9 cellular contexts compared by ENCODE assay signal in the genomic region with DNA sequence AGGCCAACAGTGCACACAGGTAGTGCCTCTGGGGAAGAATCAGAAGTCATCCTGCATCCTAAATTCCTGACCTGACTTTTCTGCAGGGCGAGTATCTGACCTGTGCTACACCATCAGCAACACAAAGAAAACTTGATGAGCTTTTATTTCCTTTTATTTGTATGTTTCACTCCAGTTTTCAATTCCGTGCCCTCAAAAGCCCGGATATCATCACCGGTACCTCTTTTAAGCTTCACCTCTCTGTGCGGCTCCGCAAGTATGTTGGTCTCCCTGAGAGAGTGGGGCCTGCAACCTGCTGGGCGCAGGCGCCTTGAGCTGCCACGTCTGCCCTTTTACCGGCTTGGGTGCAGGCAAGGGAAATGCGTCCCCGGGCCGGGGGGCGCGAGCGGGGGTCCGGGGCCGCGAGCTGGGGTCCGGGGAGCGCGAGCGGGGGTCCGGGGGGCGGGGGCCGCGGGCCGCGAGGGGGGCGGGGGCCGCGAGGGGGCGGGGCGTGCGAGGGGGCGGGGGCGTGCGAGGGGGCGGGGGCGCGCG. TPM values are rescaled to one million over a fixed set of nuclear protein-coding genes. Genes with fewer than 3 reads are reported as not detected.
DNase-seq lines count a peak whose midpoint lies in the region; ATAC-seq and TF ChIP-seq lines count a peak whose summit lies in the region.
"Had no signal": no experiment of that assay in that cellular context is flagged by ENCODE, and none has a peak within 500 bp of the region (broad histone marks: within the 10 kb centered on the region; RNA-seq: fewer than 3 reads in every experiment).

No MANE protein-coding gene starts in this region.

- CTCF ChIA-PET in mammary epithelial cell (lab: Charles Lee; ENCODE audit: low non-redundant PET): interaction anchor here (0.6 kb wide), 1 partner anchor 22 kb away, joined by 3 read pairs; no protein-coding TSS in a partner anchor

- dilution Hi-C loops in mammary epithelial cell (cut with HindIII; ENCODE audit: low sequenced_read_pairs): no loop called here

- no peak overlapping the region for H3K9ac ChIP-seq in SK-N-MC (ENCODE audit: insufficient read length)
- no peak overlapping the region for H3K9ac ChIP-seq in mammary epithelial cell (ENCODE audit: insufficient read depth, low read length)

- peak overlapping the region; percentile 63 for H3K4me2 ChIP-seq in mammary epithelial cell (ENCODE audit: insufficient read depth, low read depth, low read length)

- no peaks in the 10 kb centered on the region for H3K4me1 ChIP-seq in mammary epithelial cell (ENCODE audit: insufficient read depth, low read length)
- H3K4me1 ChIP-seq: right lobe of liver had no signal

- no peaks in the 10 kb centered on the region for H3K79me2 ChIP-seq in mammary epithelial cell (ENCODE audit: insufficient read depth, low read length)

- H2AFZ ChIP-seq in mammary epithelial cell (ENCODE audit: low read depth, low read length): peak overlapping the region; percentile 51

- H3K27ac ChIP-seq in SK-N-MC (no peak overlapping the region), mammary epithelial cell (ENCODE audit: insufficient read depth, low read depth, low read length) (no peak overlapping the region)
- H3K27ac ChIP-seq: right lobe of liver had no signal

- 20% methylated on average over 6 of the region's 42 CpGs for WGBS in mammary epithelial cell (ENCODE audit: low coverage, missing lambda C conversion rate)

- no peaks in the 10 kb centered on the region for H4K20me1 ChIP-seq in mammary epithelial cell (ENCODE audit: insufficient read depth, low read length)

- TF ChIP-seq CTCF in GM10266 (IDR thresholded peaks at IDR 0.05; ENCODE audit: control insufficient read depth, insufficient read depth, low read depth, missing control alignments) (no peak), mammary epithelial cell (conservative IDR thresholded peaks at IDR 0.05 in 1 of 2, IDR thresholded peaks at IDR 0.05 in 1 of 2; ENCODE audit: extremely low read depth in 1 of 2, insufficient read depth in 1 of 2, low read depth in 1 of 2, low read length in 2 of 2) (no peak)

- H3K4me3 ChIP-seq in SK-N-MC (peak overlapping the region; percentile 58), mammary epithelial cell (replicated peaks in 1 of 3; ENCODE audit: insufficient read depth in 1 of 3, low read depth in 2 of 3, low read length in 3 of 3) (peak overlapping the region in 1 of 3 experiments; percentile 42)

- DNase-seq in GM10266 (ENCODE audit: extremely low spot score) (peak; percentile 70), SK-N-MC (ENCODE audit: low read depth, low spot score) (no peak), mammary epithelial cell (peak; percentile 22), inferior parietal cortex (ENCODE audit: extremely low spot score) (peak; percentile 36), SKM-1 treated with dmso at 0.1 percent for 144 hours (lab: John Stamatoyannopoulos, UW; ENCODE audit: unreplicated experiment) (no peak)
- DNase-seq in stimulated activated CD4-positive, alpha-beta T cell treated with anti-CD3 and anti-CD28 coated beads, Interleukin-2, amount 100 ng/mL, for 24 hours: peak; percentile 7 to 22

- H3K9me3 ChIP-seq in SK-N-MC (ENCODE audit: low read depth, low read length): no peaks in the 10 kb centered on the region
- H3K9me3 ChIP-seq in mammary epithelial cell (replicated peaks; ENCODE audit: insufficient read depth, low read length): peaks cover 2% of the 10 kb centered on the region
- H3K9me3 ChIP-seq: right lobe of liver had no signal

- H3K36me3 ChIP-seq in SK-N-MC (ENCODE audit: insufficient read depth, low read length) (no peaks in the 10 kb centered on the region), mammary epithelial cell (ENCODE audit: insufficient read depth, low read length) (no peaks in the 10 kb centered on the region)
- H3K36me3 ChIP-seq: right lobe of liver had no signal

- H3K27me3 ChIP-seq in mammary epithelial cell (ENCODE audit: insufficient read depth, low read length): no peaks in the 10 kb centered on the region
- H3K27me3 ChIP-seq: right lobe of liver had no signal

- intact Hi-C loops in mammary epithelial cell (cut with micrococcal nuclease): no loop called here

- ATAC-seq in HG03439 (IDR thresholded peaks at IDR 0.05; ENCODE audit: unreplicated experiment) (no peak), GM21528 (IDR thresholded peaks at IDR 0.05; ENCODE audit: low FRiP score, unreplicated experiment) (no peak)

- in situ Hi-C loops in mammary epithelial cell (cut with MboI; ENCODE audit: low sequenced_read_pairs in 2 of 2): no loop called here

- BruUV-seq in mammary epithelial cell (replicated peaks; lab: Mats Ljungman, UMichigan): no TSS peak

RNA-seq across cellular contexts. Expression of a gene that starts 4.3 kb away (rescaled TPM):
- not detected for total RNA-seq in mammary epithelial cell
- not detected for polyA plus RNA-seq in mammary epithelial cell
- not detected for polyA minus RNA-seq in mammary epithelial cell
- total RNA-seq: right lobe of liver had no signal

RNA-seq across cellular contexts. Expression of a gene that starts 19.7 kb away (rescaled TPM):
- 10 to 100 TPM; 32.2 to 34.2 TPM for total RNA-seq in mammary epithelial cell
- polyA plus RNA-seq in mammary epithelial cell: 5.8 TPM
- 27.1 TPM for polyA minus RNA-seq in mammary epithelial cell

RNA-seq across cellular contexts. Expression of a gene that starts 26.6 kb away (rescaled TPM):
- not detected for total RNA-seq in mammary epithelial cell
- not detected for polyA plus RNA-seq in mammary epithelial cell
- polyA minus RNA-seq in mammary epithelial cell: not detected
- total RNA-seq: right lobe of liver had no signal

RNA-seq across cellular contexts. Expression of a gene that starts 51.8 kb away (rescaled TPM):
- total RNA-seq in mammary epithelial cell: not detected
- not detected for polyA plus RNA-seq in mammary epithelial cell
- polyA minus RNA-seq in mammary epithelial cell: not detected
- total RNA-seq: right lobe of liver had no signal

RNA-seq across cellular contexts. Expression of a gene that starts 59.2 kb away (rescaled TPM):
- total RNA-seq in mammary epithelial cell: 1 to 10 TPM in 1 of 2 donors, under 1 TPM in 1; 0.33 to 1.2 TPM
- polyA plus RNA-seq in mammary epithelial cell: 0.32 TPM
- not detected for polyA minus RNA-seq in mammary epithelial cell

Comparison
In these comparisons a context has a peak if more than half of its experiments do, and no peak if none do; other contexts are left out.
1. DNase-seq: peak in GM10266 (single experiment), mammary epithelial cell (single experiment), inferior parietal cortex (single experiment) and stimulated activated CD4-positive, alpha-beta T cell treated with anti-CD3 and anti-CD28 coated beads, Interleukin-2, amount 100 ng/mL, for 24 hours (2 of 2); none in SK-N-MC (single experiment) and SKM-1 treated with dmso at 0.1 percent for 144 hours (single experiment).